ENCODE assay signal across 8 cellular contexts in the genomic region with DNA sequence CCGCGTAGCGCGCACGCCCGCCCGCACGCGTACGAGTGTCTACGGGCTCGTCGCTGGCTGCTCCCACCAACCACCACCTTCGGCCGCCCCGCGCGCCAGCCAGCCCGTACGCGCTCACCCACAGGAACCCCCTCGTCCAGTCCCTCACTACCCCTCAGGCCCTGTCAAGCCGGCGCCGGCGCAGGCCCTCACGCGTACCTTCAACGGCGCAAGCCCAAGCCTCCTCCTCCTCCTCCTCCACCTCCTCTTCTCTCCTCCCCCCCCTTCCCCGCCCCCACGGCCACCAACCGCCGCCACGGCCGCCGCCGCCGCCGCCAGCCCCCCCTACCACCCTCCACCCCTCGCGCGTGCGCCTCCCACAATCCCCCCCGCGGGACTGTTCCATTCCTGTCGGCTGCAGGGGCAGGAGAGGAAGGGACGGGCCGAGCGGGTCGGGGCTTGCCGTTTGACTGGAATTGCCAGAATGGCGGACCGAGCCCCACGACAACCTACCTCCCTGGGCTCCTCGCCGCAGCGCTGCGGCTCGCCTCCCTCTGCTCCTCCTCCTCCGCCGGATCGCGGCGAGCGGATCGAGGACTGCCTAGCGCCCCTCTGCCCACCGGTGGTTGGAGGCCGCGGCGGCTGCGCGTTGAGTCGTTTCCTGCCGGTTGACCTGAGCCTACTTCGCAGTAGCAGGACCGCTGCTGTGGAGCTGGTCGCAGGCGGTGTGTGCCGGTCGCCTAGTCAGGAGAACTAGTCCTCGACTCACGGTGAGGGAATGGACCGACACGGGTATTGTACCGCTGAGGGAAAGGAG. TPM values are rescaled to one million over a fixed set of nuclear protein-coding genes. Genes with fewer than 3 reads are reported as not detected.
A peak's percentile ranks its signal among the peaks of the same experiment; 100 is the strongest.
DNase-seq lines count a peak whose midpoint lies in the region; ATAC-seq and TF ChIP-seq lines count a peak whose summit lies in the region.

A gene with protein sequence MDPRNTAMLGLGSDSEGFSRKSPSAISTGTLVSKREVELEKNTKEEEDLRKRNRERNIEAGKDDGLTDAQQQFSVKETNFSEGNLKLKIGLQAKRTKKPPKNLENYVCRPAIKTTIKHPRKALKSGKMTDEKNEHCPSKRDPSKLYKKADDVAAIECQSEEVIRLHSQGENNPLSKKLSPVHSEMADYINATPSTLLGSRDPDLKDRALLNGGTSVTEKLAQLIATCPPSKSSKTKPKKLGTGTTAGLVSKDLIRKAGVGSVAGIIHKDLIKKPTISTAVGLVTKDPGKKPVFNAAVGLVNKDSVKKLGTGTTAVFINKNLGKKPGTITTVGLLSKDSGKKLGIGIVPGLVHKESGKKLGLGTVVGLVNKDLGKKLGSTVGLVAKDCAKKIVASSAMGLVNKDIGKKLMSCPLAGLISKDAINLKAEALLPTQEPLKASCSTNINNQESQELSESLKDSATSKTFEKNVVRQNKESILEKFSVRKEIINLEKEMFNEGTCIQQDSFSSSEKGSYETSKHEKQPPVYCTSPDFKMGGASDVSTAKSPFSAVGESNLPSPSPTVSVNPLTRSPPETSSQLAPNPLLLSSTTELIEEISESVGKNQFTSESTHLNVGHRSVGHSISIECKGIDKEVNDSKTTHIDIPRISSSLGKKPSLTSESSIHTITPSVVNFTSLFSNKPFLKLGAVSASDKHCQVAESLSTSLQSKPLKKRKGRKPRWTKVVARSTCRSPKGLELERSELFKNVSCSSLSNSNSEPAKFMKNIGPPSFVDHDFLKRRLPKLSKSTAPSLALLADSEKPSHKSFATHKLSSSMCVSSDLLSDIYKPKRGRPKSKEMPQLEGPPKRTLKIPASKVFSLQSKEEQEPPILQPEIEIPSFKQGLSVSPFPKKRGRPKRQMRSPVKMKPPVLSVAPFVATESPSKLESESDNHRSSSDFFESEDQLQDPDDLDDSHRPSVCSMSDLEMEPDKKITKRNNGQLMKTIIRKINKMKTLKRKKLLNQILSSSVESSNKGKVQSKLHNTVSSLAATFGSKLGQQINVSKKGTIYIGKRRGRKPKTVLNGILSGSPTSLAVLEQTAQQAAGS (N-terminal part only) (minus strand): TSS at position 223 of the 796 bp plus-strand sequence. CDS start 41,284 bp downstream, outside the sequence.

- peaks cover 0 to 27% (median 0%) of the 10 kb centered on the region in 4 donors for H3K4me1 ChIP-seq in right lobe of liver

- POLR2A ChIA-PET in activated CD4-positive, alpha-beta memory T cell treated with anti-CD3 and anti-CD28 coated beads for 36 hours (lab: Charles Lee), result interaction anchor here (1.1 kb wide), 1 partner anchor 26 kb away, joined by 19 read pairs; no protein-coding TSS in a partner anchor

- ATAC-seq in GM19438 (IDR thresholded peaks at IDR 0.05; ENCODE audit: low read depth, unreplicated experiment), result peak; percentile 61
- peak; percentile 90 to 94 (median 91) for ATAC-seq in right lobe of liver

- no peaks in the 10 kb centered on the region for H3K9me3 Mint-ChIP-seq in activated CD4-positive, alpha-beta memory T cell treated with anti-CD3 and anti-CD28 coated beads for 36 hours

- intact Hi-C loops in activated CD4-positive, alpha-beta memory T cell treated with anti-CD3 and anti-CD28 coated beads for 36 hours (cut with micrococcal nuclease), result loop anchor here (1.0 to 10.0 kb wide), 4 partner anchors 26 to 562 kb away; a partner anchor contains a TSS
- intact Hi-C loops in right lobe of liver (cut with DNase I), result no loop called here

- no peaks in the 10 kb centered on the region for H3K9me3 ChIP-seq in right lobe of liver

- no peaks in the 10 kb centered on the region for H3K27me3 ChIP-seq in right lobe of liver

- H3K36me3 ChIP-seq in right lobe of liver, result no peaks in the 10 kb centered on the region

- H3K4me3 ChIP-seq in right lobe of liver, result peak within 1 kb of the TSS; percentile 93 to 95 (median 94)

- peak; percentile 95 for DNase-seq in HK-2 (ENCODE audit: unreplicated experiment)
- DNase-seq in NCI-H82 treated with DMSO at 0.1 percent for 48 hours (lab: John Stamatoyannopoulos, UW; ENCODE audit: unreplicated experiment), result peak; percentile 85
- peak; percentile 95 for DNase-seq in activated CD4-positive, alpha-beta memory T cell treated with anti-CD3 and anti-CD28 coated beads for 36 hours
- DNase-seq in dermis microvascular lymphatic vessel endothelial cell (ENCODE audit: low read depth in 2 of 2), result peak; percentile 83 to 94
- peak; percentile 94 to 95 (median 94) for DNase-seq in right lobe of liver
- peak; percentile 93 for DNase-seq in stimulated activated CD4-positive, alpha-beta T cell treated with anti-CD3 and anti-CD28 coated beads, Interleukin-4, amount 100 ng/mL, for 24 hours

- peak; percentile 96 for TF ChIP-seq POLR2A in right lobe of liver (IDR thresholded peaks at IDR 0.05)

- H3K27me3 Mint-ChIP-seq in activated CD4-positive, alpha-beta memory T cell treated with anti-CD3 and anti-CD28 coated beads for 36 hours, result no peaks in the 10 kb centered on the region

- peak within 1 kb of the TSS; percentile 99 for H3K4me3 Mint-ChIP-seq in activated CD4-positive, alpha-beta memory T cell treated with anti-CD3 and anti-CD28 coated beads for 36 hours

- peak within 1 kb of the TSS; percentile 91 for H3K27ac ChIP-seq in C4-2B
- peak within 1 kb of the TSS; percentile 91 to 97 (median 95) for H3K27ac ChIP-seq in right lobe of liver

- H3K27ac Mint-ChIP-seq in activated CD4-positive, alpha-beta memory T cell treated with anti-CD3 and anti-CD28 coated beads for 36 hours, result peak within 1 kb of the TSS; percentile 98

- CTCF ChIA-PET in activated CD4-positive, alpha-beta memory T cell treated with anti-CD3 and anti-CD28 coated beads for 36 hours (lab: Charles Lee), result interaction anchor here (1.5 kb wide), 1 partner anchor 312 kb away, joined by 3 read pairs; no protein-coding TSS in a partner anchor

- WGBS in right lobe of liver (ENCODE audit: insufficient coverage, low coverage, low lambda C conversion rate, missing lambda C conversion rate), result under 1% methylated on average over 23 of the region's 87 CpGs

- TF ChIP-seq CTCF in C4-2B (conservative IDR thresholded peaks at IDR 0.05) (no peak), right lobe of liver (IDR thresholded peaks at IDR 0.05) (no peak)

- H3K36me3 Mint-ChIP-seq in activated CD4-positive, alpha-beta memory T cell treated with anti-CD3 and anti-CD28 coated beads for 36 hours, result peaks cover 15% of the 10 kb centered on the region

- H3K4me1 Mint-ChIP-seq in activated CD4-positive, alpha-beta memory T cell treated with anti-CD3 and anti-CD28 coated beads for 36 hours (ENCODE audit: low read depth), result peaks cover 46% of the 10 kb centered on the region

RNA-seq across cellular contexts. Expression of the gene that starts here (rescaled TPM):
- 10 to 100 TPM; 28.8 to 29.6 TPM for total RNA-seq in activated CD4-positive, alpha-beta memory T cell treated with anti-CD3 and anti-CD28 coated beads for 36 hours
- 13.5 and 16.8 TPM in 2 replicates for total RNA-seq in dermis microvascular lymphatic vessel endothelial cell
- 10 to 100 TPM; 13.9 to 24.3 (median 17.6) TPM for total RNA-seq in right lobe of liver

Comparison
In these comparisons a context has a peak if more than half of its experiments do, and no peak if none do; other contexts are left out.
1. Peak in every context shown above with its lines: DNase-seq, ATAC-seq, H3K4me3 ChIP-seq and H3K27ac ChIP-seq.